ENCODE assay signal across 9 cellular contexts in the genomic region with DNA sequence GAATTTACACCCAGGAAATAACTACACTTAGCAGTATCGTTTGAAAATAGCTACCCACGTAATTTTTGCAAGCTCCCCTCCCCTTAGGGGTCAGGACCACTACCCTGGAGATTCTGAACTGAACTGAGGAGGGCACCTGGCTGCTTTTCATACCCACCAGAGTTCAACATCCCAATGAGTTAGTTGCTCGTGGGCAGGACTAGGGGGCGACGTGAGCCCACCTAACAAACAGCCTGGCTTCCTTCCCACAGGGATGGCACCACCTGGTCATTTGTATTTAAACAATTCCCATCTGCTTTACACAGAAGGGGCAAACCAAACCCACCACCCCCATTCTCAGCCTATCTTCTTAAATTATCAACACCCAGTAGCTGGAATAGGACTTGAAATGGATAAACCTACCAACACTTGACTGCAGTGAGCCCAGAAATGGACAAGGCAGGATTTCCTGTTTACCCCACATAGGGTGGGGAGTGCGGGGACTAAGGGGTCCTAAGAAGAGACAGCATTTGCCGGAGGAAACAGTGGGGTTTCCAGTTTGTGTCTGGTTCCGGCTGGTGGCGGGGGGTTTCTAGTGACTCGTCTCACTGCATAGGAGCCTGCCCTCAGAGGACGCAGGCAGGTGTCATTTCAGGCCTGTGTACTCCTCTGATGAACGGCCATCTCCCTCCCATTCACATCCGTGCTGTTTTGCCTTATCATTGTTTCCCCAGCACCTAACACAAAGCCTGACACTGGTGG. TPM values are rescaled to one million over a fixed set of nuclear protein-coding genes. Genes with fewer than 3 reads are reported as not detected.
DNase-seq lines count a peak whose midpoint lies in the region; ATAC-seq, FAIRE-seq and TF ChIP-seq lines count a peak whose summit lies in the region.
"Had no signal": no experiment of that assay in that cellular context is flagged by ENCODE, and none has a peak within 500 bp of the region (broad histone marks: within the 10 kb centered on the region; RNA-seq: fewer than 3 reads in every experiment).

No MANE protein-coding gene starts in this region.

- no peak overlapping the region for H3K4me3 ChIP-seq in naive thymus-derived CD4-positive, alpha-beta T cell (ENCODE audit: low read length)

- no peaks in the 10 kb centered on the region for H3K36me3 ChIP-seq in naive thymus-derived CD4-positive, alpha-beta T cell (ENCODE audit: control insufficient read depth in 2 of 3, insufficient read depth in 3 of 3, low read length in 3 of 3)

- TF ChIP-seq CTCF in RWPE1 (conservative IDR thresholded peaks at IDR 0.05; ENCODE audit: low read depth): no peak; the same call in 1 of the 2 replicates

- no peak for TF ChIP-seq EP300 in Ishikawa (IDR thresholded peaks at IDR 0.05; ENCODE audit: borderline replicate concordance)

- H3K27ac ChIP-seq in naive thymus-derived CD4-positive, alpha-beta T cell (ENCODE audit: low read depth, low read length): no peak overlapping the region
- no peak overlapping the region for H3K27ac ChIP-seq in RWPE1

- intact Hi-C loops in naive thymus-derived CD4-positive, alpha-beta T cell (cut with micrococcal nuclease): loop anchor here in 1 of 2 donors (1.0 kb wide), 1 partner anchor 149 kb away; no protein-coding TSS in a partner anchor

- no peak for FAIRE-seq in frontal cortex (lab: Jason Lieb, UNC)

- peak; percentile 63 for TF ChIP-seq RAD21 in Ishikawa (IDR thresholded peaks at IDR 0.05; ENCODE audit: low read depth)

- H3K4me1 Mint-ChIP-seq in activated naive CD8-positive, alpha-beta T cell treated with anti-CD3 and anti-CD28 coated beads, Interleukin-2, amount 50 U/mL, for 24 hours: peaks cover 16% of the 10 kb centered on the region
- peaks cover 0 to 13% (median 4%) of the 10 kb centered on the region in 7 donors for H3K4me1 Mint-ChIP-seq in naive thymus-derived CD4-positive, alpha-beta T cell

- DNase-seq in NCI-H1417 (lab: John Stamatoyannopoulos, UW) (peak in 2 of 3 experiments; percentile 3 to 55), NCI-H1417 treated with DMSO at 0.1 percent for 48 hours (lab: John Stamatoyannopoulos, UW) (no peak), RWPE1 (ENCODE audit: low spot score) (no peak), DMS79 treated with DMSO at 0.1 percent for 48 hours (lab: John Stamatoyannopoulos, UW) (no peak), frontal cortex (ENCODE audit: low spot score in 2 of 2) (no peak)
- no peak for DNase-seq in activated naive CD8-positive, alpha-beta T cell treated with anti-CD3 and anti-CD28 coated beads, Interleukin-2, amount 50 U/mL, for 24 hours
- no peak for DNase-seq in naive thymus-derived CD4-positive, alpha-beta T cell

- CTCF ChIA-PET in naive thymus-derived CD4-positive, alpha-beta T cell (lab: Charles Lee): interaction anchor here (2.6 kb wide), 1 partner anchor 276 kb away, joined by 9 read pairs; no protein-coding TSS in a partner anchor
- CTCF ChIA-PET in RWPE1 (lab: Yijun Ruan, JAX): interaction anchor here (1.6 kb wide), 1 partner anchor 9 kb away, joined by 4 read pairs; no protein-coding TSS in a partner anchor

- no peaks in the 10 kb centered on the region for H3K27me3 ChIP-seq in naive thymus-derived CD4-positive, alpha-beta T cell (ENCODE audit: control insufficient read depth in 2 of 2, insufficient read depth in 2 of 2, low read length in 2 of 2)

- POLR2A ChIA-PET in naive thymus-derived CD4-positive, alpha-beta T cell (lab: Charles Lee): interaction anchor here (0.9 kb wide), 1 partner anchor 12 kb away, joined by 3 read pairs; a partner anchor contains a TSS
- POLR2A ChIA-PET in RWPE1 (lab: Yijun Ruan, JAX; ENCODE audit: low non-redundant PET): no interaction called here

- H3K9me3 Mint-ChIP-seq in activated naive CD8-positive, alpha-beta T cell treated with anti-CD3 and anti-CD28 coated beads, Interleukin-2, amount 50 U/mL, for 24 hours: no peaks in the 10 kb centered on the region
- H3K9me3 Mint-ChIP-seq in naive thymus-derived CD4-positive, alpha-beta T cell: peaks cover 0 to 3% (median 0%) of the 10 kb centered on the region in 11 donors
- H3K9me3 Mint-ChIP-seq: activated naive CD4-positive, alpha-beta T cell treated with anti-CD3 and anti-CD28 coated beads, Interleukin-2, amount 50 U/mL, for 72 hours had no signal

- peak; percentile 57 for ATAC-seq in activated naive CD8-positive, alpha-beta T cell treated with anti-CD3 and anti-CD28 coated beads, Interleukin-2, amount 50 U/mL, for 24 hours
- ATAC-seq in naive thymus-derived CD4-positive, alpha-beta T cell: peak; percentile 38

- peak overlapping the region; percentile 41 for H3K27ac Mint-ChIP-seq in activated naive CD8-positive, alpha-beta T cell treated with anti-CD3 and anti-CD28 coated beads, Interleukin-2, amount 50 U/mL, for 24 hours
- peak overlapping the region in 3 of 9 donors; percentile 18 to 41 (median 23) for H3K27ac Mint-ChIP-seq in naive thymus-derived CD4-positive, alpha-beta T cell
- H3K27ac Mint-ChIP-seq: activated naive CD4-positive, alpha-beta T cell treated with anti-CD3 and anti-CD28 coated beads, Interleukin-2, amount 50 U/mL, for 72 hours had no signal

- H3K4me1 ChIP-seq in naive thymus-derived CD4-positive, alpha-beta T cell (ENCODE audit: control insufficient read depth in 2 of 2, insufficient read depth in 2 of 2, low read length in 2 of 2): no peaks in the 10 kb centered on the region

- H3K4me3 Mint-ChIP-seq in activated naive CD8-positive, alpha-beta T cell treated with anti-CD3 and anti-CD28 coated beads, Interleukin-2, amount 50 U/mL, for 24 hours: no peak overlapping the region
- no peak overlapping the region for H3K4me3 Mint-ChIP-seq in naive thymus-derived CD4-positive, alpha-beta T cell

- no peaks in the 10 kb centered on the region for H3K27me3 Mint-ChIP-seq in activated naive CD8-positive, alpha-beta T cell treated with anti-CD3 and anti-CD28 coated beads, Interleukin-2, amount 50 U/mL, for 24 hours
- H3K27me3 Mint-ChIP-seq in naive thymus-derived CD4-positive, alpha-beta T cell: peaks cover 0 to 6% (median 0%) of the 10 kb centered on the region in 5 donors

- H3K9me3 ChIP-seq in naive thymus-derived CD4-positive, alpha-beta T cell (ENCODE audit: control insufficient read depth in 2 of 3, low read length in 3 of 3): no peaks in the 10 kb centered on the region

- no peaks in the 10 kb centered on the region for H3K36me3 Mint-ChIP-seq in activated naive CD8-positive, alpha-beta T cell treated with anti-CD3 and anti-CD28 coated beads, Interleukin-2, amount 50 U/mL, for 24 hours (ENCODE audit: low read depth)
- H3K36me3 Mint-ChIP-seq in naive thymus-derived CD4-positive, alpha-beta T cell: no peaks in the 10 kb centered on the region
- H3K36me3 Mint-ChIP-seq: activated naive CD4-positive, alpha-beta T cell treated with anti-CD3 and anti-CD28 coated beads, Interleukin-2, amount 50 U/mL, for 72 hours had no signal

TF ChIP-seq in Ishikawa, 13 proteins besides CTCF, POLR2A, EP300 and RAD21:
- TF ChIP-seq YY1 (IDR thresholded peaks at IDR 0.05; ENCODE audit: low read depth): no peak
- no peak for TF ChIP-seq CEBPB (IDR thresholded peaks at IDR 0.05)
- TF ChIP-seq TEAD4 (IDR thresholded peaks at IDR 0.05): no peak
- TF ChIP-seq NFIC (IDR thresholded peaks at IDR 0.05): no peak
- TF ChIP-seq TAF1 (IDR thresholded peaks at IDR 0.05; ENCODE audit: low read depth): no peak
- TF ChIP-seq, protein P1, sequence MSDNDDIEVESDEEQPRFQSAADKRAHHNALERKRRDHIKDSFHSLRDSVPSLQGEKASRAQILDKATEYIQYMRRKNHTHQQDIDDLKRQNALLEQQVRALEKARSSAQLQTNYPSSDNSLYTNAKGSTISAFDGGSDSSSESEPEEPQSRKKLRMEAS (IDR thresholded peaks at IDR 0.05): no peak
- TF ChIP-seq, protein P2, sequence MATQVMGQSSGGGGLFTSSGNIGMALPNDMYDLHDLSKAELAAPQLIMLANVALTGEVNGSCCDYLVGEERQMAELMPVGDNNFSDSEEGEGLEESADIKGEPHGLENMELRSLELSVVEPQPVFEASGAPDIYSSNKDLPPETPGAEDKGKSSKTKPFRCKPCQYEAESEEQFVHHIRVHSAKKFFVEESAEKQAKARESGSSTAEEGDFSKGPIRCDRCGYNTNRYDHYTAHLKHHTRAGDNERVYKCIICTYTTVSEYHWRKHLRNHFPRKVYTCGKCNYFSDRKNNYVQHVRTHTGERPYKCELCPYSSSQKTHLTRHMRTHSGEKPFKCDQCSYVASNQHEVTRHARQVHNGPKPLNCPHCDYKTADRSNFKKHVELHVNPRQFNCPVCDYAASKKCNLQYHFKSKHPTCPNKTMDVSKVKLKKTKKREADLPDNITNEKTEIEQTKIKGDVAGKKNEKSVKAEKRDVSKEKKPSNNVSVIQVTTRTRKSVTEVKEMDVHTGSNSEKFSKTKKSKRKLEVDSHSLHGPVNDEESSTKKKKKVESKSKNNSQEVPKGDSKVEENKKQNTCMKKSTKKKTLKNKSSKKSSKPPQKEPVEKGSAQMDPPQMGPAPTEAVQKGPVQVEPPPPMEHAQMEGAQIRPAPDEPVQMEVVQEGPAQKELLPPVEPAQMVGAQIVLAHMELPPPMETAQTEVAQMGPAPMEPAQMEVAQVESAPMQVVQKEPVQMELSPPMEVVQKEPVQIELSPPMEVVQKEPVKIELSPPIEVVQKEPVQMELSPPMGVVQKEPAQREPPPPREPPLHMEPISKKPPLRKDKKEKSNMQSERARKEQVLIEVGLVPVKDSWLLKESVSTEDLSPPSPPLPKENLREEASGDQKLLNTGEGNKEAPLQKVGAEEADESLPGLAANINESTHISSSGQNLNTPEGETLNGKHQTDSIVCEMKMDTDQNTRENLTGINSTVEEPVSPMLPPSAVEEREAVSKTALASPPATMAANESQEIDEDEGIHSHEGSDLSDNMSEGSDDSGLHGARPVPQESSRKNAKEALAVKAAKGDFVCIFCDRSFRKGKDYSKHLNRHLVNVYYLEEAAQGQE (IDR thresholded peaks at IDR 0.05; ENCODE audit: low read depth): no peak
- no peak for TF ChIP-seq ZBTB7A (IDR thresholded peaks at IDR 0.05; ENCODE audit: low read depth)
- no peak for TF ChIP-seq FOXM1 (IDR thresholded peaks at IDR 0.05; ENCODE audit: borderline replicate concordance, low read depth)
- no peak for TF ChIP-seq CREB1 (IDR thresholded peaks at IDR 0.05; ENCODE audit: low read depth)
- TF ChIP-seq, protein P3, sequence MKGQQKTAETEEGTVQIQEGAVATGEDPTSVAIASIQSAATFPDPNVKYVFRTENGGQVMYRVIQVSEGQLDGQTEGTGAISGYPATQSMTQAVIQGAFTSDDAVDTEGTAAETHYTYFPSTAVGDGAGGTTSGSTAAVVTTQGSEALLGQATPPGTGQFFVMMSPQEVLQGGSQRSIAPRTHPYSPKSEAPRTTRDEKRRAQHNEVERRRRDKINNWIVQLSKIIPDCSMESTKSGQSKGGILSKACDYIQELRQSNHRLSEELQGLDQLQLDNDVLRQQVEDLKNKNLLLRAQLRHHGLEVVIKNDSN (IDR thresholded peaks at IDR 0.05): no peak
- no peak for TF ChIP-seq EGR1 (IDR thresholded peaks at IDR 0.05)
- no peak for TF ChIP-seq TCF12 (IDR thresholded peaks at IDR 0.05; ENCODE audit: low read depth)

RNA-seq across cellular contexts. Expression of a gene that starts 11.6 kb away (rescaled TPM):
- total RNA-seq in naive thymus-derived CD4-positive, alpha-beta T cell: 10 to 100 TPM; 22.9 to 44.8 (median 36.2) TPM
- 10 to 100 TPM; 18.6 to 23.8 TPM for polyA plus RNA-seq in naive thymus-derived CD4-positive, alpha-beta T cell
- 83.2 TPM for total RNA-seq in frontal cortex

Comparison
In these comparisons a context has a peak if more than half of its experiments do, and no peak if none do; other contexts are left out.
1. DNase-seq: peak in NCI-H1417 (2 of 3); none in NCI-H1417 treated with DMSO at 0.1 percent for 48 hours (single experiment), activated naive CD8-positive, alpha-beta T cell treated with anti-CD3 and anti-CD28 coated beads, Interleukin-2, amount 50 U/mL, for 24 hours (single experiment), naive thymus-derived CD4-positive, alpha-beta T cell (0 of 9), RWPE1 (single experiment), DMS79 treated with DMSO at 0.1 percent for 48 hours (single experiment) and frontal cortex (0 of 2).